1 cellular context compared by ENCODE assay signal in the genomic region with DNA sequence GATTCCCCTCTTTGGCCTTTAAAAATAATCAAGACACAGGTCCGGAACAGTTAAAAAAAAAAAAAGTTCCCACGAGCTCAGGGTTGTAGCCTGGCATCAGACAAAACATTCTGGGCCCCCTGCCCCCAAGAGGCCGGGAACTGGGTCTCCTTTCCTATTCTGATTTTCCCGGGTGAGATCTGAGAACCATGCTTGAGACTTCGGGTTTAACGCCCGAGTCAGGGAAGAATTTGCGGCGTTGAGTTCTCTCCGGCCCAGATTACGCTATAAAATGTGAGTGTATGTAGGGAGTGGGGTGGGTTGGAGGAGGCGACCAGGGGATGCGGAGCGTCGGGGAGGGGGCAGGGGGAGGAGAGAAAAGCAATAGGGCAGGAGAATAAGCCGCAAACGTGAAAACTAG.
TF ChIP-seq lines count a peak whose summit lies in the region.

No MANE protein-coding gene starts in this region.

TF ChIP-seq in HepG2, 621 proteins besides CTCF, POLR2A, EP300 and RAD21:
- TF ChIP-seq HNRNPUL1 (IDR thresholded peaks at IDR 0.05; ENCODE audit: low read depth, low read length) (no peak), PHF21A (CRISPR knock-in tag; IDR thresholded peaks at IDR 0.05) (no peak)
- TF ChIP-seq, protein P1, sequence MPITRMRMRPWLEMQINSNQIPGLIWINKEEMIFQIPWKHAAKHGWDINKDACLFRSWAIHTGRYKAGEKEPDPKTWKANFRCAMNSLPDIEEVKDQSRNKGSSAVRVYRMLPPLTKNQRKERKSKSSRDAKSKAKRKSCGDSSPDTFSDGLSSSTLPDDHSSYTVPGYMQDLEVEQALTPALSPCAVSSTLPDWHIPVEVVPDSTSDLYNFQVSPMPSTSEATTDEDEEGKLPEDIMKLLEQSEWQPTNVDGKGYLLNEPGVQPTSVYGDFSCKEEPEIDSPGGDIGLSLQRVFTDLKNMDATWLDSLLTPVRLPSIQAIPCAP (CRISPR knock-in tag; IDR thresholded peaks at IDR 0.05; ENCODE audit: low read depth) = no peak
- TF ChIP-seq, protein P2, sequence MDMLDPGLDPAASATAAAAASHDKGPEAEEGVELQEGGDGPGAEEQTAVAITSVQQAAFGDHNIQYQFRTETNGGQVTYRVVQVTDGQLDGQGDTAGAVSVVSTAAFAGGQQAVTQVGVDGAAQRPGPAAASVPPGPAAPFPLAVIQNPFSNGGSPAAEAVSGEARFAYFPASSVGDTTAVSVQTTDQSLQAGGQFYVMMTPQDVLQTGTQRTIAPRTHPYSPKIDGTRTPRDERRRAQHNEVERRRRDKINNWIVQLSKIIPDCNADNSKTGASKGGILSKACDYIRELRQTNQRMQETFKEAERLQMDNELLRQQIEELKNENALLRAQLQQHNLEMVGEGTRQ (IDR thresholded peaks at IDR 0.05; ENCODE audit: low read depth, low read length) = no peak
- TF ChIP-seq, protein P2 (CRISPR knock-in tag; IDR thresholded peaks at IDR 0.05; ENCODE audit: borderline replicate concordance) = no peak
TF ChIP-seq in HepG2: peak in this region for 0.
